In genomic region chr9:16521868-16522381, GRCh38 we compare ENCODE assay signal across 9 cellular contexts.
DNase-seq lines count a peak whose midpoint lies in the region; ATAC-seq and TF ChIP-seq lines count a peak whose summit lies in the region.
"Had no signal": no experiment of that assay in that cellular context is flagged by ENCODE, and none has a peak within 500 bp of the region (broad histone marks: within the 10 kb centered on the region; RNA-seq: fewer than 3 reads in every experiment).

No MANE protein-coding gene starts in this region.

- DNase-seq in AG08396 (ENCODE audit: low spot score) (peak; percentile 60), NCI-H446 treated with DMSO at 0.1 percent for 48 hours (lab: John Stamatoyannopoulos, UW) (peak; percentile 69), epithelial cell of esophagus (ENCODE audit: low read depth) (peak; percentile 42), mucosa of gallbladder (ENCODE audit: low spot score) (peak; percentile 26), middle frontal gyrus (ENCODE audit: extremely low spot score, low spot score) (no peak), NAMALWA (ENCODE audit: low spot score) (no peak)
- DNase-seq in stimulated activated CD4-positive, alpha-beta T cell treated with anti-CD3 and anti-CD28 coated beads, Interleukin-4, amount 100 ng/mL, for 4 hours = no peak
- no peak for DNase-seq in stimulated activated effector memory CD8-positive, alpha-beta T cell treated with anti-CD3 and anti-CD28 coated beads, Interleukin-12 subunit alpha, Interleukin-12 subunit beta, amount 100 ng/mL, for 72 hours (ENCODE audit: low spot score in 2 of 2)
- DNase-seq: CD4-positive, alpha-beta memory T cell had no signal

- no peaks in the 10 kb centered on the region for H3K36me3 Mint-ChIP-seq in stimulated activated effector memory CD8-positive, alpha-beta T cell treated with anti-CD3 and anti-CD28 coated beads, Interleukin-12 subunit alpha, Interleukin-12 subunit beta, amount 100 ng/mL, for 72 hours
- H3K36me3 Mint-ChIP-seq: CD4-positive, alpha-beta memory T cell had no signal

- no peak overlapping the region for H3K4me3 Mint-ChIP-seq in stimulated activated effector memory CD8-positive, alpha-beta T cell treated with anti-CD3 and anti-CD28 coated beads, Interleukin-12 subunit alpha, Interleukin-12 subunit beta, amount 100 ng/mL, for 72 hours
- H3K4me3 Mint-ChIP-seq: CD4-positive, alpha-beta memory T cell had no signal

- no peak for TF ChIP-seq CTCF in epithelial cell of esophagus (IDR thresholded peaks at IDR 0.05; ENCODE audit: insufficient read depth, low read depth, low read length, missing control alignments)

- no peak overlapping the region for H3K4me3 ChIP-seq in epithelial cell of esophagus (ENCODE audit: low read length)

- peaks cover 11% of the 10 kb centered on the region for H3K9me3 Mint-ChIP-seq in stimulated activated effector memory CD8-positive, alpha-beta T cell treated with anti-CD3 and anti-CD28 coated beads, Interleukin-12 subunit alpha, Interleukin-12 subunit beta, amount 100 ng/mL, for 72 hours

- ATAC-seq in stimulated activated effector memory CD8-positive, alpha-beta T cell treated with anti-CD3 and anti-CD28 coated beads, Interleukin-12 subunit alpha, Interleukin-12 subunit beta, amount 100 ng/mL, for 72 hours = no peak

- H3K4me1 Mint-ChIP-seq in stimulated activated effector memory CD8-positive, alpha-beta T cell treated with anti-CD3 and anti-CD28 coated beads, Interleukin-12 subunit alpha, Interleukin-12 subunit beta, amount 100 ng/mL, for 72 hours = no peaks in the 10 kb centered on the region
- H3K4me1 Mint-ChIP-seq: CD4-positive, alpha-beta memory T cell had no signal

- H3K27ac Mint-ChIP-seq in stimulated activated effector memory CD8-positive, alpha-beta T cell treated with anti-CD3 and anti-CD28 coated beads, Interleukin-12 subunit alpha, Interleukin-12 subunit beta, amount 100 ng/mL, for 72 hours = no peak overlapping the region
- H3K27ac Mint-ChIP-seq: CD4-positive, alpha-beta memory T cell had no signal

Comparison
In these comparisons a context has a peak if more than half of its experiments do, and no peak if none do; other contexts are left out.
1. DNase-seq: peak in AG08396 (single experiment), NCI-H446 treated with DMSO at 0.1 percent for 48 hours (single experiment), epithelial cell of esophagus (single experiment) and mucosa of gallbladder (single experiment); none in stimulated activated CD4-positive, alpha-beta T cell treated with anti-CD3 and anti-CD28 coated beads, Interleukin-4, amount 100 ng/mL, for 4 hours (0 of 2), middle frontal gyrus (single experiment), stimulated activated effector memory CD8-positive, alpha-beta T cell treated with anti-CD3 and anti-CD28 coated beads, Interleukin-12 subunit alpha, Interleukin-12 subunit beta, amount 100 ng/mL, for 72 hours (0 of 2) and NAMALWA (single experiment).